ENCODE assay signal across 23 cellular contexts in genomic region chr3:170866499-170866898, GRCh38. TPM values are rescaled to one million over a fixed set of nuclear protein-coding genes. Genes with fewer than 3 reads are reported as not detected.
DNase-seq lines count a peak whose midpoint lies in the region; ATAC-seq and TF ChIP-seq lines count a peak whose summit lies in the region.
"Had no signal": no experiment of that assay in that cellular context is flagged by ENCODE, and none has a peak within 500 bp of the region (broad histone marks: within the 10 kb centered on the region; RNA-seq: fewer than 3 reads in every experiment).

No MANE protein-coding gene starts in this region.

- H3K4me3 Mint-ChIP-seq in activated CD4-positive, alpha-beta T cell treated with anti-CD3 and anti-CD28 coated beads, Interleukin-2, amount 10 ng/mL, durations not matched to agents 24 days and 14 days = peak overlapping the region; percentile 77
- H3K4me3 Mint-ChIP-seq in activated T-helper 1 cell treated with anti-CD3 and anti-CD28 coated beads, Interleukin-12 subunit alpha, Interleukin-12 subunit beta, Interleukin-2, Interleukin-4 antibody, amounts not matched to agents 30 ng/mL and 10 ng/mL and 1 ng/mL, durations not matched to agents 14 hours and 24 hours and 36 hours = peak overlapping the region; percentile 30
- H3K4me3 Mint-ChIP-seq in natural killer cell = no peak overlapping the region

- peaks cover 41% of the 10 kb centered on the region for H3K36me3 ChIP-seq in HUES6 (ENCODE audit: control insufficient read depth, insufficient read depth, low read length)

- H3K27ac Mint-ChIP-seq in activated CD4-positive, alpha-beta T cell treated with anti-CD3 and anti-CD28 coated beads, Interleukin-2, amount 10 ng/mL, durations not matched to agents 24 days and 14 days = no peak overlapping the region
- H3K27ac Mint-ChIP-seq in activated T-helper 1 cell treated with anti-CD3 and anti-CD28 coated beads, Interleukin-12 subunit alpha, Interleukin-12 subunit beta, Interleukin-2, Interleukin-4 antibody, amounts not matched to agents 30 ng/mL and 10 ng/mL and 1 ng/mL, durations not matched to agents 14 hours and 24 hours and 36 hours = no peak overlapping the region
- peak overlapping the region; percentile 23 to 34 for H3K27ac Mint-ChIP-seq in natural killer cell

- H3K27me3 Mint-ChIP-seq in activated CD4-positive, alpha-beta T cell treated with anti-CD3 and anti-CD28 coated beads, Interleukin-2, amount 10 ng/mL, durations not matched to agents 24 days and 14 days = peaks cover 2% of the 10 kb centered on the region
- no peaks in the 10 kb centered on the region for H3K27me3 Mint-ChIP-seq in activated T-helper 1 cell treated with anti-CD3 and anti-CD28 coated beads, Interleukin-12 subunit alpha, Interleukin-12 subunit beta, Interleukin-2, Interleukin-4 antibody, amounts not matched to agents 30 ng/mL and 10 ng/mL and 1 ng/mL, durations not matched to agents 14 hours and 24 hours and 36 hours (ENCODE audit: insufficient read depth)
- H3K27me3 Mint-ChIP-seq in natural killer cell (ENCODE audit: low read depth in 2 of 2) = no peaks in the 10 kb centered on the region

- ATAC-seq in natural killer cell = no peak
- ATAC-seq: activated naive CD4-positive, alpha-beta T cell treated with anti-CD3 and anti-CD28 coated beads, Interleukin-2, amount 50 U/mL, for 72 hours; gastrocnemius medialis; left colon had no signal

- H3K9ac ChIP-seq in HUES6 (ENCODE audit: low read length) = no peak overlapping the region

- H3K4me1 ChIP-seq in HUES6 (ENCODE audit: control insufficient read depth, insufficient read depth, low read length) = peaks cover 18% of the 10 kb centered on the region; the same call in 1 of the 2 replicates

- peak overlapping the region; percentile 90; the same call in 1 of the 2 replicates for H3K4me3 ChIP-seq in HUES6 (ENCODE audit: low read depth, low read length)
- H3K4me3 ChIP-seq: gastrocnemius medialis, thyroid gland had no signal

- no peak overlapping the region for H3K27ac ChIP-seq in HUES6 (ENCODE audit: low read depth, low read length)
- H3K27ac ChIP-seq: gastrocnemius medialis, thyroid gland had no signal

- intact Hi-C loops in activated CD4-positive, alpha-beta T cell treated with anti-CD3 and anti-CD28 coated beads, Interleukin-2, amount 10 ng/mL, durations not matched to agents 24 days and 14 days (cut with micrococcal nuclease) = loop anchor here (10.0 kb wide), 1 partner anchor 902 kb away; the partner anchor contains the start of gene SEC62
- intact Hi-C loops in activated T-helper 1 cell treated with anti-CD3 and anti-CD28 coated beads, Interleukin-12 subunit alpha, Interleukin-12 subunit beta, Interleukin-2, Interleukin-4 antibody, amounts not matched to agents 30 ng/mL and 10 ng/mL and 1 ng/mL, durations not matched to agents 14 hours and 24 hours and 36 hours (cut with micrococcal nuclease) = loop anchor here (5.0 to 10.0 kb wide), 4 partner anchors 454 to 1886 kb away; partner anchors contain the start of genes ECT2 and PRKCI
- intact Hi-C loops in natural killer cell (cut with micrococcal nuclease) = loop anchor here (5.0 kb wide), 1 partner anchor 1094 kb away; the partner anchor contains the start of gene MYNN

- no peaks in the 10 kb centered on the region for H3K9me3 Mint-ChIP-seq in activated CD4-positive, alpha-beta T cell treated with anti-CD3 and anti-CD28 coated beads, Interleukin-2, amount 10 ng/mL, durations not matched to agents 24 days and 14 days
- H3K9me3 Mint-ChIP-seq in activated T-helper 1 cell treated with anti-CD3 and anti-CD28 coated beads, Interleukin-12 subunit alpha, Interleukin-12 subunit beta, Interleukin-2, Interleukin-4 antibody, amounts not matched to agents 30 ng/mL and 10 ng/mL and 1 ng/mL, durations not matched to agents 14 hours and 24 hours and 36 hours = no peaks in the 10 kb centered on the region
- H3K9me3 Mint-ChIP-seq in natural killer cell = no peaks in the 10 kb centered on the region
- H3K9me3 Mint-ChIP-seq: activated naive CD4-positive, alpha-beta T cell treated with anti-CD3 and anti-CD28 coated beads, Interleukin-2, amount 50 U/mL, for 72 hours had no signal

- TF ChIP-seq CTCF in natural killer cell (IDR thresholded peaks at IDR 0.05) = no peak

- H3K9me3 ChIP-seq in HUES6 (ENCODE audit: control insufficient read depth, insufficient read depth, low read depth, low read length) = no peaks in the 10 kb centered on the region
- H3K9me3 ChIP-seq: gastrocnemius medialis, Peyer's patch, SK-N-SH, thyroid gland had no signal

- no peak for DNase-seq in activated CD4-positive, alpha-beta T cell treated with anti-CD3 and anti-CD28 coated beads, Interleukin-2, amount 10 ng/mL, durations not matched to agents 24 days and 14 days
- no peak for DNase-seq in activated CD4-positive, alpha-beta T cell treated with anti-CD3 and anti-CD28 coated beads for 1 hour
- DNase-seq in activated T-helper 1 cell treated with anti-CD3 and anti-CD28 coated beads, Interleukin-12 subunit alpha, Interleukin-12 subunit beta, Interleukin-2, Interleukin-4 antibody, amounts not matched to agents 30 ng/mL and 10 ng/mL and 1 ng/mL, durations not matched to agents 14 hours and 24 hours and 36 hours (ENCODE audit: low spot score) = no peak
- DNase-seq in natural killer cell = no peak
- no peak for DNase-seq in AG08395 (ENCODE audit: low spot score)
- DNase-seq in kidney tubule cell (ENCODE audit: low spot score) = no peak
- DNase-seq in amniotic stem cell (lab: John Stamatoyannopoulos, UW) = no peak
- DNase-seq: 8988T; activated CD4-positive, alpha-beta T cell treated with anti-CD3 and anti-CD28 coated beads for 4 hours; activated CD8-positive, alpha-beta memory T cell treated with anti-CD3 and anti-CD28 coated beads, Interleukin-2, amount 50 U/mL, for 4 hours; dermis blood vessel endothelial cell; DMS53; gastrocnemius medialis; Kasumi-1; left colon; midbrain; NCI-H1105 treated with DMSO at 0.1 percent for 48 hours; NCI-H774; Peyer's patch; SK-N-SH; thyroid gland had no signal

- peaks cover 53% of the 10 kb centered on the region for H3K36me3 Mint-ChIP-seq in activated CD4-positive, alpha-beta T cell treated with anti-CD3 and anti-CD28 coated beads, Interleukin-2, amount 10 ng/mL, durations not matched to agents 24 days and 14 days (ENCODE audit: low read depth)
- H3K36me3 Mint-ChIP-seq in activated T-helper 1 cell treated with anti-CD3 and anti-CD28 coated beads, Interleukin-12 subunit alpha, Interleukin-12 subunit beta, Interleukin-2, Interleukin-4 antibody, amounts not matched to agents 30 ng/mL and 10 ng/mL and 1 ng/mL, durations not matched to agents 14 hours and 24 hours and 36 hours (ENCODE audit: low read depth) = peaks cover 44% of the 10 kb centered on the region
- peaks cover 10% of the 10 kb centered on the region for H3K36me3 Mint-ChIP-seq in natural killer cell

- H3K27me3 ChIP-seq in HUES6 (ENCODE audit: control insufficient read depth, insufficient read depth, low read length) = no peaks in the 10 kb centered on the region
- H3K27me3 ChIP-seq: gastrocnemius medialis, Peyer's patch, thyroid gland had no signal

- peaks cover 18% of the 10 kb centered on the region for H3K4me1 Mint-ChIP-seq in activated CD4-positive, alpha-beta T cell treated with anti-CD3 and anti-CD28 coated beads, Interleukin-2, amount 10 ng/mL, durations not matched to agents 24 days and 14 days
- H3K4me1 Mint-ChIP-seq in activated T-helper 1 cell treated with anti-CD3 and anti-CD28 coated beads, Interleukin-12 subunit alpha, Interleukin-12 subunit beta, Interleukin-2, Interleukin-4 antibody, amounts not matched to agents 30 ng/mL and 10 ng/mL and 1 ng/mL, durations not matched to agents 14 hours and 24 hours and 36 hours (ENCODE audit: low read depth) = peaks cover 29% of the 10 kb centered on the region
- peaks cover 30% of the 10 kb centered on the region in 2 donors for H3K4me1 Mint-ChIP-seq in natural killer cell

RNA-seq across cellular contexts. Expression of gene RPL22L1, which starts 3.5 kb away (rescaled TPM):
- 157 TPM in 2 replicates for total RNA-seq in activated CD4-positive, alpha-beta T cell treated with anti-CD3 and anti-CD28 coated beads, Interleukin-2, amount 10 ng/mL, durations not matched to agents 24 days and 14 days
- 123 and 145 TPM in 2 replicates for total RNA-seq in activated T-helper 1 cell treated with anti-CD3 and anti-CD28 coated beads, Interleukin-12 subunit alpha, Interleukin-12 subunit beta, Interleukin-2, Interleukin-4 antibody, amounts not matched to agents 30 ng/mL and 10 ng/mL and 1 ng/mL, durations not matched to agents 14 hours and 24 hours and 36 hours
- total RNA-seq in natural killer cell = 10 to 100 TPM; 41.9 to 53.8 (median 44.8) TPM

RNA-seq across cellular contexts. Expression of gene EIF5A2, which starts 41.9 kb away (rescaled TPM):
- 8.7 and 9.7 TPM in 2 replicates for total RNA-seq in activated CD4-positive, alpha-beta T cell treated with anti-CD3 and anti-CD28 coated beads, Interleukin-2, amount 10 ng/mL, durations not matched to agents 24 days and 14 days
- 8.1 and 10.5 TPM in 2 replicates for total RNA-seq in activated T-helper 1 cell treated with anti-CD3 and anti-CD28 coated beads, Interleukin-12 subunit alpha, Interleukin-12 subunit beta, Interleukin-2, Interleukin-4 antibody, amounts not matched to agents 30 ng/mL and 10 ng/mL and 1 ng/mL, durations not matched to agents 14 hours and 24 hours and 36 hours
- total RNA-seq in natural killer cell = 10 to 100 TPM; 12.9 to 34.8 (median 22.8) TPM

Comparison
In these comparisons a context has a peak if more than half of its experiments do, and no peak if none do; other contexts are left out.
1. H3K27ac Mint-ChIP-seq: peak in natural killer cell (2 of 2); none in activated CD4-positive, alpha-beta T cell treated with anti-CD3 and anti-CD28 coated beads, Interleukin-2, amount 10 ng/mL, durations not matched to agents 24 days and 14 days (single experiment) and activated T-helper 1 cell treated with anti-CD3 and anti-CD28 coated beads, Interleukin-12 subunit alpha, Interleukin-12 subunit beta, Interleukin-2, Interleukin-4 antibody, amounts not matched to agents 30 ng/mL and 10 ng/mL and 1 ng/mL, durations not matched to agents 14 hours and 24 hours and 36 hours (single experiment).